15 cellular contexts compared by ENCODE assay signal in genomic region chr14:71834308-71835204, GRCh38.
"Had no signal": no experiment of that assay in that cellular context is flagged by ENCODE, and none has a peak within 500 bp of the region (broad histone marks: within the 10 kb centered on the region; RNA-seq: fewer than 3 reads in every experiment).

No MANE protein-coding gene starts in this region.

- ATAC-seq: foreskin keratinocyte; naive thymus-derived CD8-positive, alpha-beta T cell; psoas muscle had no signal

- H3K27me3 ChIP-seq: dorsolateral prefrontal cortex, foreskin keratinocyte, neutrophil, sigmoid colon had no signal

- H3K27ac Mint-ChIP-seq: naive thymus-derived CD8-positive, alpha-beta T cell had no signal

- H3K4me3 Mint-ChIP-seq: naive thymus-derived CD8-positive, alpha-beta T cell had no signal

- H3K4me3 ChIP-seq: dorsolateral prefrontal cortex, mucosa of descending colon, psoas muscle, sigmoid colon, skin epidermis had no signal

- H3K9me3 ChIP-seq: mucosa of descending colon, neutrophil had no signal

- H3K4me1 Mint-ChIP-seq: naive thymus-derived CD8-positive, alpha-beta T cell had no signal

- DNase-seq: cortex of kidney; dorsolateral prefrontal cortex; effector CD8-positive, alpha-beta T cell; erythroblast; foreskin keratinocyte; mucosa of descending colon; naive thymus-derived CD8-positive, alpha-beta T cell; psoas muscle; retina; sigmoid colon; stimulated activated CD4-positive, alpha-beta T cell treated with anti-CD3 and anti-CD28 coated beads, Interleukin-12 subunit alpha, Interleukin-12 subunit beta, amount 100 ng/mL, for 4 hours; stimulated activated naive CD4-positive, alpha-beta T cell; trophoblast cell had no signal

- H3K36me3 ChIP-seq: neutrophil, sigmoid colon had no signal

- H3K4me1 ChIP-seq: foreskin keratinocyte, psoas muscle, sigmoid colon had no signal

- H3K27ac ChIP-seq: dorsolateral prefrontal cortex, foreskin keratinocyte, neutrophil, psoas muscle, sigmoid colon, skin epidermis had no signal
